Comparison of ENCODE assay signal across 8 cellular contexts in the genomic region with DNA sequence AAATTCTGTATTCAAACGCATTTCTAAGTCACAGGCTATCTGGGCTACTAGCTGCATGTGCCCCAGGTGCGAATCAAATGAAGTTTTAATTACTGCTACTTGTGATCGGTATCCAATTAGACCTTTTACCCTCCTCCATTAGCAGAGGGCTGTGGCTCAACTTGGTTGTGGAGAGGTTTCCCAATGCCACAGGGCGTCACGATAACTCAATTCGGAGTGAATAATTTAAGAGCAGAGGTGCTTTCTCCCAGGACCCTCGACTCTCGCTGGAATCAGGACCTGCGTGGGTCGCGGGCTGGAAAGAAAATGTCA. TPM values are rescaled to one million over a fixed set of nuclear protein-coding genes. Genes with fewer than 3 reads are reported as not detected.
DNase-seq lines count a peak whose midpoint lies in the region; ATAC-seq and TF ChIP-seq lines count a peak whose summit lies in the region.

No MANE protein-coding gene starts in this region.

- peaks cover 56% of the 10 kb centered on the region for H3K4me1 Mint-ChIP-seq in activated T-cell treated with anti-CD3 and anti-CD28 coated beads, Interleukin-2, amount 50 U/mL, for 4 hours (ENCODE audit: low read depth)
- no peaks in the 10 kb centered on the region for H3K4me1 Mint-ChIP-seq in glutamatergic neuron (ENCODE audit: low read depth, unreplicated experiment)

- H3K9me2 ChIP-seq in SU-DHL-6 (replicated peaks; ENCODE audit: insufficient read depth, low read length): no peaks in the 10 kb centered on the region

- no peaks in the 10 kb centered on the region for H3K79me2 ChIP-seq in SU-DHL-6 (ENCODE audit: insufficient read depth, low read length)

- peak overlapping the region; percentile 60 for H3K4me2 ChIP-seq in SU-DHL-6 (ENCODE audit: low read depth, low read length, poor library complexity, severe bottlenecking)

- peak overlapping the region; percentile 77 for H3K27ac ChIP-seq in SU-DHL-6 (ENCODE audit: low read depth, low read length)

- no peaks in the 10 kb centered on the region for H3K27me3 Mint-ChIP-seq in activated T-cell treated with anti-CD3 and anti-CD28 coated beads, Interleukin-2, amount 50 U/mL, for 4 hours (ENCODE audit: low read depth)
- no peaks in the 10 kb centered on the region for H3K27me3 Mint-ChIP-seq in glutamatergic neuron (ENCODE audit: unreplicated experiment)

- DNase-seq in activated T-cell treated with anti-CD3 and anti-CD28 coated beads, Interleukin-2, amount 50 U/mL, for 4 hours: no peak
- DNase-seq in activated T-cell treated with anti-CD3 and anti-CD28 coated beads, Interleukin-2, amount 50 U/mL, for 48 hours: no peak
- DNase-seq in glutamatergic neuron: no peak
- DNase-seq in sciatic nerve (ENCODE audit: low spot score): no peak
- no peak for DNase-seq in NCI-H226
- DNase-seq in stimulated activated CD4-positive, alpha-beta T cell treated with anti-CD3 and anti-CD28 coated beads, Interleukin-12 subunit alpha, Interleukin-12 subunit beta, amount 100 ng/mL, for 4 hours: no peak

- ATAC-seq in activated T-cell treated with anti-CD3 and anti-CD28 coated beads, Interleukin-2, amount 50 U/mL, for 4 hours: peak; percentile 6 to 9
- ATAC-seq in HG03064 (IDR thresholded peaks at IDR 0.05; ENCODE audit: low read depth, unreplicated experiment) (peak; percentile 2), sciatic nerve (peak; percentile 27)

- peak overlapping the region; percentile 72 for H3K27ac Mint-ChIP-seq in glutamatergic neuron (ENCODE audit: unreplicated experiment)

- no peaks in the 10 kb centered on the region for H4K20me1 ChIP-seq in SU-DHL-6 (ENCODE audit: low read depth, low read length)

- H3K4me3 ChIP-seq in SU-DHL-6 (ENCODE audit: insufficient read depth, low read length, poor library complexity, severe bottlenecking): peak overlapping the region; percentile 58

- peak overlapping the region; percentile 65 for H3K9ac ChIP-seq in SU-DHL-6 (ENCODE audit: low read length)

- H3K9me3 ChIP-seq in SU-DHL-6 (ENCODE audit: insufficient read depth, low read length): no peaks in the 10 kb centered on the region

- intact Hi-C loops in sciatic nerve (cut with DNase I): no loop called here

- no peaks in the 10 kb centered on the region for H3K9me3 Mint-ChIP-seq in activated T-cell treated with anti-CD3 and anti-CD28 coated beads, Interleukin-2, amount 50 U/mL, for 4 hours
- no peaks in the 10 kb centered on the region for H3K9me3 Mint-ChIP-seq in glutamatergic neuron (ENCODE audit: unreplicated experiment)

- TF ChIP-seq CTCF in SU-DHL-6 (IDR thresholded peaks at IDR 0.05; ENCODE audit: insufficient read depth, low read length, poor library complexity, severe bottlenecking) (no peak), glutamatergic neuron (IDR thresholded peaks at IDR 0.05; ENCODE audit: partially characterized antibody, unreplicated experiment) (no peak)

- no peaks in the 10 kb centered on the region for H3F3A ChIP-seq in SU-DHL-6 (ENCODE audit: insufficient read depth)

- no peaks in the 10 kb centered on the region for H3K27me3 ChIP-seq in SU-DHL-6 (ENCODE audit: low read length)

- peak overlapping the region; percentile 97 for H2AFZ ChIP-seq in SU-DHL-6 (ENCODE audit: low read depth, low read length, severe bottlenecking)

- H3K36me3 Mint-ChIP-seq in activated T-cell treated with anti-CD3 and anti-CD28 coated beads, Interleukin-2, amount 50 U/mL, for 4 hours (ENCODE audit: insufficient read depth): peaks cover 7% of the 10 kb centered on the region
- no peaks in the 10 kb centered on the region for H3K36me3 Mint-ChIP-seq in glutamatergic neuron (ENCODE audit: unreplicated experiment)

- 0 out of 2 replicates have a peak, but pooled peaks cover 2% of the 10 kb centered on the region for H3K36me3 ChIP-seq in SU-DHL-6 (ENCODE audit: low read length)

- peak overlapping the region; percentile 93 for H3K4me3 Mint-ChIP-seq in activated T-cell treated with anti-CD3 and anti-CD28 coated beads, Interleukin-2, amount 50 U/mL, for 4 hours
- H3K4me3 Mint-ChIP-seq in glutamatergic neuron (ENCODE audit: unreplicated experiment): peak overlapping the region; percentile 96

RNA-seq across cellular contexts. Expression of gene SAYSD1, which starts 0.6 kb away (rescaled TPM):
- total RNA-seq in activated T-cell treated with anti-CD3 and anti-CD28 coated beads, Interleukin-2, amount 50 U/mL, for 4 hours: 10 to 100 TPM; 13.6 to 15.4 (median 13.9) TPM
- total RNA-seq in glutamatergic neuron (ENCODE audit: unreplicated experiment): 18.4 TPM
- total RNA-seq in sciatic nerve: 15.3 TPM
